Comparison of ENCODE assay signal across 22 cellular contexts in the genomic region with DNA sequence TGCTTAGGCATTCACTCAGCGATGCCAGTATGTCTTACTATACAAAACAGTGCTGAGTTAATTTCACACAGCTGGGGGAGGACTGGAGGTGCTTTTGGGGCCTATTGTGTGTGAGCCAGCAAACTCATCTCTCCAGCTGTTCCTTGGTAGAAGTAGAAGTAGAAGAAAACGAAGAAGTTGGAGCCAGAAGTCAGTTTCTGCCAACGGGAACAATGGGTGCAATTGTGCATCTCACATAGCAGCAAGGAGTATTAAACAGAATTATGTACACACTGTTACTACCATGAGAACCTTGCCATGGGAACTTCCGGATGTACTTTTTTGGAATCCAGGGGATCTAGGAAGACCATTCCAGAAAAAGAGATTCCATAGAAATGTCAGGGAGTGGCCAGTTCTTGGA.
DNase-seq lines count a peak whose midpoint lies in the region; ATAC-seq and TF ChIP-seq lines count a peak whose summit lies in the region.
"Had no signal": no experiment of that assay in that cellular context is flagged by ENCODE, and none has a peak within 500 bp of the region (broad histone marks: within the 10 kb centered on the region; RNA-seq: fewer than 3 reads in every experiment).

No MANE protein-coding gene starts in this region.

- no peaks in the 10 kb centered on the region for H3K27me3 Mint-ChIP-seq in naive thymus-derived CD8-positive, alpha-beta T cell
- H3K27me3 Mint-ChIP-seq: CD4-positive, alpha-beta memory T cell had no signal

- peaks cover 13 to 34% (median 33%) of the 10 kb centered on the region in 3 donors for H3K36me3 Mint-ChIP-seq in naive thymus-derived CD8-positive, alpha-beta T cell

- peak overlapping the region in 6 of 10 donors; percentile 3 to 77 (median 35) for H3K27ac Mint-ChIP-seq in naive thymus-derived CD8-positive, alpha-beta T cell

- DNase-seq in left ventricle myocardium superior = no peak
- DNase-seq in cardiac septum (ENCODE audit: low spot score) = no peak
- peak; percentile 44 to 56 for DNase-seq in cardiac fibroblast (ENCODE audit: low read depth in 2 of 2)
- DNase-seq in naive thymus-derived CD8-positive, alpha-beta T cell = no peak
- DNase-seq in NCI-H2081 (lab: John Stamatoyannopoulos, UW) = no peak
- no peak for DNase-seq in HK-2 (ENCODE audit: unreplicated experiment)
- DNase-seq: AML-193; C1 segment of cervical spinal cord; CD4-positive, alpha-beta memory T cell; DMS 273 treated with DMSO at 0.1 percent for 48 hours; DMS79; EL; GDM1; NCI-H1105 treated with DMSO at 0.1 percent for 48 hours; NCI-H146; NCI-H1930; NCI-H446; NCI-H524 treated with DMSO at 0.1 percent for 48 hours; NCI-H774; SJCRH30 had no signal

- peaks cover 9 to 21% (median 16%) of the 10 kb centered on the region in 4 donors for H3K4me1 Mint-ChIP-seq in naive thymus-derived CD8-positive, alpha-beta T cell

- POLR2A ChIA-PET in naive thymus-derived CD8-positive, alpha-beta T cell (lab: Charles Lee) = interaction anchor here (1.2 to 1.4 kb wide), 3 partner anchors 10 to 165 kb away, joined by 4 read pairs; no protein-coding TSS in a partner anchor

- ATAC-seq in left ventricle myocardium superior = peak; percentile 24
- ATAC-seq in naive thymus-derived CD8-positive, alpha-beta T cell = no peak
- no peak for ATAC-seq in HG03139 (IDR thresholded peaks at IDR 0.05; ENCODE audit: unreplicated experiment)
- ATAC-seq: GM12878 had no signal

- H3K4me3 ChIP-seq in cardiac fibroblast (replicated peaks in 1 of 2; ENCODE audit: low read depth in 2 of 2, low read length in 2 of 2) = no peak overlapping the region
- H3K4me3 ChIP-seq: GM12878, SJCRH30 had no signal

- TF ChIP-seq CTCF in cardiac fibroblast (IDR thresholded peaks at IDR 0.05; ENCODE audit: low read depth, low read length) = no peak

- no peak overlapping the region for H3K4me3 Mint-ChIP-seq in naive thymus-derived CD8-positive, alpha-beta T cell
- H3K4me3 Mint-ChIP-seq: CD4-positive, alpha-beta memory T cell had no signal

- peaks cover 0 to 7% (median 5%) of the 10 kb centered on the region in 9 donors for H3K9me3 Mint-ChIP-seq in naive thymus-derived CD8-positive, alpha-beta T cell

- intact Hi-C loops in left ventricle myocardium superior (cut with micrococcal nuclease) = no loop called here
- intact Hi-C loops in cardiac septum (cut with DNase I) = no loop called here

Comparison
In these comparisons a context has a peak if more than half of its experiments do, and no peak if none do; other contexts are left out.
1. DNase-seq: peak in cardiac fibroblast (2 of 2); none in left ventricle myocardium superior (single experiment), cardiac septum (single experiment), naive thymus-derived CD8-positive, alpha-beta T cell (0 of 10), NCI-H2081 (0 of 2) and HK-2 (single experiment).